Comparison of ENCODE assay signal across 14 cellular contexts in the genomic region with DNA sequence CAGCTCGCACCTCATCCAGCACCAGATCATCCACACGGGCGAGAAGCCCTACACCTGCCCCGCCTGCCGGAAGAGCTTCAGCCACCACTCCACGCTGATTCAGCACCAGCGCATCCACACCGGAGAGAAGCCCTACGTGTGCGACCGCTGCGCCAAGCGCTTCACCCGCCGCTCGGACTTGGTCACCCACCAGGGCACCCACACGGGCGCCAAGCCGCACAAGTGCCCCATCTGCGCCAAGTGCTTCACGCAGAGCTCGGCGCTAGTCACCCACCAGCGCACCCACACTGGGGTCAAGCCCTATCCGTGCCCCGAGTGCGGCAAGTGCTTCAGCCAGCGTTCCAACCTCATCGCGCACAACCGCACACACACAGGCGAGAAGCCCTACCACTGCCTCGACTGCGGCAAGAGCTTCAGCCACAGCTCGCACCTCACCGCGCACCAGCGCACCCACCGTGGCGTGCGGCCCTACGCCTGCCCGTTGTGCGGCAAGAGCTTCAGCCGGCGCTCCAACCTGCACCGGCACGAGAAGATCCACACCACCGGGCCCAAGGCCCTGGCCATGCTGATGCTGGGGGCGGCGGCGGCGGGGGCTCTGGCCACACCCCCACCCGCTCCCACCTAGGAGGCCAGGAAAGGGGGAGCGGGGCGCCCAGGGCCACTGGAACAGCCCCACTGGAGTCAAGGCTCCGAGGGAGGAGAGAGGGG. TPM values are rescaled to one million over a fixed set of nuclear protein-coding genes. Genes with fewer than 3 reads are reported as not detected.
DNase-seq lines count a peak whose midpoint lies in the region; ATAC-seq and TF ChIP-seq lines count a peak whose summit lies in the region.
"Had no signal": no experiment of that assay in that cellular context is flagged by ENCODE, and none has a peak within 500 bp of the region (broad histone marks: within the 10 kb centered on the region; RNA-seq: fewer than 3 reads in every experiment).

No MANE protein-coding gene starts in this region.

- H3K27me3 ChIP-seq in H7 (ENCODE audit: control insufficient read depth, insufficient read depth, low read length): no peaks in the 10 kb centered on the region
- H3K27me3 ChIP-seq in upper lobe of right lung: no peaks in the 10 kb centered on the region
- H3K27me3 ChIP-seq in Peyer's patch: no peaks in the 10 kb centered on the region

- TF ChIP-seq POLR2A in Peyer's patch (IDR thresholded peaks at IDR 0.05): no peak

- H3K9me3 ChIP-seq in upper lobe of right lung (no peaks in the 10 kb centered on the region), Peyer's patch (no peaks in the 10 kb centered on the region)
- H3K9me3 ChIP-seq: BLaER1 had no signal

- peaks cover 10% of the 10 kb centered on the region for H3K4me1 Mint-ChIP-seq in chondrocyte (ENCODE audit: low read depth)

- no peaks in the 10 kb centered on the region for H3K9me3 Mint-ChIP-seq in chondrocyte (ENCODE audit: low read depth)
- H3K9me3 Mint-ChIP-seq: CD8-positive, alpha-beta memory T cell; HFFc6 had no signal

- H3K36me3 ChIP-seq in H7 (replicated peaks; ENCODE audit: control insufficient read depth, insufficient read depth, low read length): peaks cover 12% of the 10 kb centered on the region
- peaks cover 30% of the 10 kb centered on the region for H3K36me3 ChIP-seq in upper lobe of right lung
- H3K36me3 ChIP-seq in Peyer's patch: peaks cover 0 to 32% (median 0%) of the 10 kb centered on the region in 3 donors
- H3K36me3 ChIP-seq: BLaER1 had no signal

- H3K4me3 Mint-ChIP-seq in chondrocyte (ENCODE audit: unreplicated experiment): no peak overlapping the region
- H3K4me3 Mint-ChIP-seq: CD8-positive, alpha-beta memory T cell; HFFc6 had no signal

- H3K4me1 ChIP-seq in upper lobe of right lung: peaks cover 6% of the 10 kb centered on the region
- peaks cover 0 to 7% (median 2%) of the 10 kb centered on the region in 4 donors for H3K4me1 ChIP-seq in Peyer's patch

- H3K36me3 Mint-ChIP-seq in chondrocyte (ENCODE audit: low read depth): peaks cover 12% of the 10 kb centered on the region

- intact Hi-C loops in upper lobe of right lung (cut with DNase I): no loop called here

- no peak overlapping the region for H3K27ac Mint-ChIP-seq in chondrocyte (ENCODE audit: unreplicated experiment)
- H3K27ac Mint-ChIP-seq: CD8-positive, alpha-beta memory T cell; HFFc6 had no signal

- TF ChIP-seq CTCF in chondrocyte (IDR thresholded peaks at IDR 0.05) (no peak), upper lobe of right lung (IDR thresholded peaks at IDR 0.05) (no peak), Peyer's patch (IDR thresholded peaks at IDR 0.05) (no peak)

- ATAC-seq in upper lobe of right lung (no peak), GM21381 (IDR thresholded peaks at IDR 0.05; ENCODE audit: unreplicated experiment) (no peak)

- H3K27me3 Mint-ChIP-seq in chondrocyte (ENCODE audit: low read depth): no peaks in the 10 kb centered on the region
- H3K27me3 Mint-ChIP-seq: CD8-positive, alpha-beta memory T cell had no signal

- H3K27ac ChIP-seq in upper lobe of right lung (no peak overlapping the region), Peyer's patch (no peak overlapping the region)
- H3K27ac ChIP-seq: BLaER1 had no signal

- no peak overlapping the region for H3K4me3 ChIP-seq in H7 (ENCODE audit: insufficient read depth, low read depth, low read length)
- no peak overlapping the region for H3K4me3 ChIP-seq in upper lobe of right lung
- no peak overlapping the region for H3K4me3 ChIP-seq in Peyer's patch
- H3K4me3 ChIP-seq: BLaER1 had no signal

- DNase-seq in H7 (peak; percentile 45), chondrocyte (ENCODE audit: low spot score) (peak; percentile 92), upper lobe of right lung (peak; percentile 57), Peyer's patch (no peak)
- DNase-seq: CD8-positive, alpha-beta memory T cell; DMS 273 treated with DMSO at 0.1 percent for 48 hours; HCEC 1CT; HFFc6; Karpas-422 had no signal

RNA-seq across cellular contexts. Expression of gene ZNF205, which starts 7.5 kb away (rescaled TPM):
- 40.2 and 41.2 TPM in 2 replicates for total RNA-seq in H7 (2014; rRNA removed; shearing (Covaris generic))
- total RNA-seq in chondrocyte (12.9 to 13.7 TPM (median 13.2 TPM) in 3 replicates), upper lobe of right lung (11.7 TPM), Peyer's patch (10 to 100 TPM in 3 of 4 donors, 1 to 10 TPM in 1; 5.0 to 24.6 (median 16.2) TPM)

RNA-seq across cellular contexts. Expression of gene ZNF213, which starts 15.0 kb away (rescaled TPM):
- total RNA-seq in H7 (2014; rRNA removed; shearing (Covaris generic)): 5.5 and 6.3 TPM in 2 replicates
- total RNA-seq in chondrocyte (10.6 to 13.0 TPM (median 10.8 TPM) in 3 replicates), upper lobe of right lung (9.1 TPM), Peyer's patch (10 to 100 TPM; 14.9 to 40.6 (median 18.4) TPM)

RNA-seq across cellular contexts. Expression of gene ZSCAN10, which starts 20.8 kb away (rescaled TPM):
- total RNA-seq in H7 (2014; rRNA removed; shearing (Covaris generic)): 217 and 238 TPM in 2 replicates
- total RNA-seq in chondrocyte (not detected in 3 replicates), upper lobe of right lung (not detected), Peyer's patch (not detected)
- total RNA-seq: A673, Daoy, HFFc6, HT1080 had no signal

RNA-seq across cellular contexts. Expression of gene IL32, which starts 54.4 kb away (rescaled TPM):
- total RNA-seq in H7 (2014; rRNA removed; shearing (Covaris generic)): 7.9 and 9.9 TPM in 2 replicates
- total RNA-seq in chondrocyte: 7.3 to 21.0 TPM (median 17.8 TPM) in 3 replicates
- total RNA-seq in upper lobe of right lung: 91.5 TPM
- total RNA-seq in Peyer's patch: 100 to 1,000 TPM in 3 of 4 donors, 10 to 100 TPM in 1; 93.3 to 676 (median 590) TPM

Comparison
In these comparisons a context has a peak if more than half of its experiments do, and no peak if none do; other contexts are left out.
1. DNase-seq: peak in H7 (single experiment), chondrocyte (single experiment) and upper lobe of right lung (single experiment); none in Peyer's patch (0 of 3).
2. RNA of gene ZSCAN10, which starts 20.8 kb away (total RNA-seq): 217 to 238 TPM in H7; not detected in upper lobe of right lung (single experiment), not detected in chondrocyte and not detected in Peyer's patch; every median in the first group is over 100 times any median in the second.